In the genomic region with DNA sequence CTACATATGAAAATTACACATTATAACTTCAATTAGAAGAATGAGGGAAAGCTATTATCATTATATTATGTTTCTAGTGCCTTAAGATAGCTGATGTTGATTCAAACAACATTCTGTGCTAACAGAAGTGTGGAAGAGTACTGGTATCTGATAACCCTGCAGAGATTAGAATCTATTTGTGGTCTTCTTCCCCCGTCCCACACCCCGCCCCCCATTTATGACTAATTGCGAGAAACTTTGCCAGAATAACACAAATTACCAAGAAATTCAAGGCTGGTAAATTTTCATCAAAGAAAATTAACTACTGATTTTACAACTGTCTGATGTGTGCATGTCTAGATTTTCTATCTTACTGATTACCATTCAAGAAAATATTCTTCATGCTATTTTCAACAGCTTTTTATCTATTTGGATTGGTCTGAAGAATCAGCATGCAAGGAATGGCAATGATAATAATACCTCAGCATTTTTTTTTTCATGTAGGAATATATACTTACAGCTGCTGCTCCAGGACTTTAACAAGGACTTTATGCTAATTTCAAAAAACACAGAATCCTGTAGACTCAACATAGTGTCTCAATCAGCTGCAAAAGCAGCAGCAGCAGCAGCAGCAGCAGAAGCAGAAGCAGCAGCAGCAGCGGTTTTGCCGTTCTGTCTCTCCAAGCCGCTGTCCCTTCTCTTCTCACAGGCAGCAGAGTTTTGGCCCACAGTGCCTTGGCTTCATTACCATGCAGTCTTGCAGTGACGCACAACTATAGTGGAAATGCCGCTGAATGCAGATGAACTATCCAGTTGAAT, we compare ENCODE assay signal across 8 cellular contexts.
DNase-seq lines count a peak whose midpoint lies in the region; ATAC-seq, FAIRE-seq and TF ChIP-seq lines count a peak whose summit lies in the region.

No MANE protein-coding gene starts in this region.

- intact Hi-C loops in activated T-helper 1 cell treated with anti-CD3 and anti-CD28 coated beads, Interleukin-12 subunit alpha, Interleukin-12 subunit beta, Interleukin-2, Interleukin-4 antibody, amounts not matched to agents 30 ng/mL and 10 ng/mL and 1 ng/mL, durations not matched to agents 14 hours and 24 hours and 36 hours (cut with micrococcal nuclease), result no loop called here
- intact Hi-C loops in cardiac septum (cut with DNase I) (loop anchor here (5.0 kb wide), 1 partner anchor 124 kb away; no protein-coding TSS in a partner anchor), esophagus squamous epithelium (cut with DNase I) (no loop called here)

- no peak for FAIRE-seq in urothelium cell line (lab: Jason Lieb, UNC)

- ATAC-seq in HG03565 (IDR thresholded peaks at IDR 0.05; ENCODE audit: unreplicated experiment), result no peak

- TF ChIP-seq POLR2A in esophagus squamous epithelium (IDR thresholded peaks at IDR 0.05), result no peak

- no peak for TF ChIP-seq CTCF in esophagus squamous epithelium (IDR thresholded peaks at IDR 0.05)

- H3K4me1 Mint-ChIP-seq in activated T-helper 1 cell treated with anti-CD3 and anti-CD28 coated beads, Interleukin-12 subunit alpha, Interleukin-12 subunit beta, Interleukin-2, Interleukin-4 antibody, amounts not matched to agents 30 ng/mL and 10 ng/mL and 1 ng/mL, durations not matched to agents 14 hours and 24 hours and 36 hours (ENCODE audit: low read depth), result peaks cover 44% of the 10 kb centered on the region

- no peaks in the 10 kb centered on the region for H3K36me3 ChIP-seq in esophagus squamous epithelium

- H3K27me3 Mint-ChIP-seq in activated T-helper 1 cell treated with anti-CD3 and anti-CD28 coated beads, Interleukin-12 subunit alpha, Interleukin-12 subunit beta, Interleukin-2, Interleukin-4 antibody, amounts not matched to agents 30 ng/mL and 10 ng/mL and 1 ng/mL, durations not matched to agents 14 hours and 24 hours and 36 hours (ENCODE audit: insufficient read depth), result no peaks in the 10 kb centered on the region

- H3K27me3 ChIP-seq in esophagus squamous epithelium, result no peaks in the 10 kb centered on the region

- WGBS in esophagus squamous epithelium, 2 donors, result 64 to 66% methylated on average over 8 of the region's 8 CpGs

- peak overlapping the region; percentile 15 for H3K4me3 Mint-ChIP-seq in activated T-helper 1 cell treated with anti-CD3 and anti-CD28 coated beads, Interleukin-12 subunit alpha, Interleukin-12 subunit beta, Interleukin-2, Interleukin-4 antibody, amounts not matched to agents 30 ng/mL and 10 ng/mL and 1 ng/mL, durations not matched to agents 14 hours and 24 hours and 36 hours

- peak overlapping the region in 1 of 4 donors; percentile 16 for H3K4me3 ChIP-seq in esophagus squamous epithelium

- no peak overlapping the region for H3K27ac Mint-ChIP-seq in activated T-helper 1 cell treated with anti-CD3 and anti-CD28 coated beads, Interleukin-12 subunit alpha, Interleukin-12 subunit beta, Interleukin-2, Interleukin-4 antibody, amounts not matched to agents 30 ng/mL and 10 ng/mL and 1 ng/mL, durations not matched to agents 14 hours and 24 hours and 36 hours

- no peaks in the 10 kb centered on the region for H3K9me3 ChIP-seq in esophagus squamous epithelium

- no peaks in the 10 kb centered on the region for H3K9me3 Mint-ChIP-seq in activated T-helper 1 cell treated with anti-CD3 and anti-CD28 coated beads, Interleukin-12 subunit alpha, Interleukin-12 subunit beta, Interleukin-2, Interleukin-4 antibody, amounts not matched to agents 30 ng/mL and 10 ng/mL and 1 ng/mL, durations not matched to agents 14 hours and 24 hours and 36 hours

- H3K27ac ChIP-seq in esophagus squamous epithelium, result no peak overlapping the region

- DNase-seq in HT1080 (ENCODE audit: low read depth) (peak; percentile 12), cardiac septum (ENCODE audit: low spot score) (peak; percentile 82), NCI-H774 (lab: John Stamatoyannopoulos, UW) (no peak), esophagus squamous epithelium (lab: John Stamatoyannopoulos, UW) (no peak), urothelium cell line (ENCODE audit: low spot score) (no peak)
- DNase-seq in activated T-helper 1 cell treated with anti-CD3 and anti-CD28 coated beads, Interleukin-12 subunit alpha, Interleukin-12 subunit beta, Interleukin-2, Interleukin-4 antibody, amounts not matched to agents 30 ng/mL and 10 ng/mL and 1 ng/mL, durations not matched to agents 14 hours and 24 hours and 36 hours (ENCODE audit: low spot score), result no peak
- peak; percentile 11 to 39 for DNase-seq in stimulated activated CD4-positive, alpha-beta T cell treated with anti-CD3 and anti-CD28 coated beads, Interleukin-12 subunit alpha, Interleukin-12 subunit beta, amount 100 ng/mL, for 24 hours (ENCODE audit: low read depth in 2 of 2)

- H3K4me1 ChIP-seq in esophagus squamous epithelium, result peaks cover 0 to 20% (median 5%) of the 10 kb centered on the region in 3 donors

- peaks cover 14% of the 10 kb centered on the region for H3K36me3 Mint-ChIP-seq in activated T-helper 1 cell treated with anti-CD3 and anti-CD28 coated beads, Interleukin-12 subunit alpha, Interleukin-12 subunit beta, Interleukin-2, Interleukin-4 antibody, amounts not matched to agents 30 ng/mL and 10 ng/mL and 1 ng/mL, durations not matched to agents 14 hours and 24 hours and 36 hours (ENCODE audit: low read depth)

Comparison
In these comparisons a context has a peak if more than half of its experiments do, and no peak if none do; other contexts are left out.
1. DNase-seq: peak in HT1080 (single experiment), cardiac septum (single experiment) and stimulated activated CD4-positive, alpha-beta T cell treated with anti-CD3 and anti-CD28 coated beads, Interleukin-12 subunit alpha, Interleukin-12 subunit beta, amount 100 ng/mL, for 24 hours (2 of 2); none in activated T-helper 1 cell treated with anti-CD3 and anti-CD28 coated beads, Interleukin-12 subunit alpha, Interleukin-12 subunit beta, Interleukin-2, Interleukin-4 antibody, amounts not matched to agents 30 ng/mL and 10 ng/mL and 1 ng/mL, durations not matched to agents 14 hours and 24 hours and 36 hours (single experiment), NCI-H774 (single experiment), esophagus squamous epithelium (single experiment) and urothelium cell line (single experiment).